20 cellular contexts compared by ENCODE assay signal in the genomic region with DNA sequence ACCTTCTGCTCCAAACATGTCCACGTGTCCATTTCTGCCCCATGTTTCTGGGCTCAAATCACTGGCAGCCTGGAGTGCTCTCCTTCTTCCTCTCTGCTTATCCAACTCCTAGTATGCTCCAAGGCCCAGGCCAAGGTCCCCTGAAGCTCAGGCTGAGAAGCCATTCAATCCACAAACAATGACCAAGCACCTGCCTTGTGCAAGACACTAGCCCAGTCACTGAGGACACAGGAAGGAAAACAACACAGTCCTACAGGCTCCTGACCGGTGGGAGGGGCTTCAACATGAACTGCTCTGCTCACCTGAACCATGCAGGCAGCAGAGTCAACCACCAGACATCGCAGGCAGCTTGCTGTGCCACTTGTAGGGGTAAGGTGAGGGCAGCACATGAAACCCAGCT.
DNase-seq lines count a peak whose midpoint lies in the region; ATAC-seq, FAIRE-seq and TF ChIP-seq lines count a peak whose summit lies in the region.
"Had no signal": no experiment of that assay in that cellular context is flagged by ENCODE, and none has a peak within 500 bp of the region (broad histone marks: within the 10 kb centered on the region; RNA-seq: fewer than 3 reads in every experiment).

No MANE protein-coding gene starts in this region.

- no peak for FAIRE-seq in H1 (lab: Jason Lieb, UNC)

- H3K9me3 ChIP-seq in RWPE2 (ENCODE audit: severe bottlenecking): no peaks in the 10 kb centered on the region
- H3K9me3 ChIP-seq in H1 (ENCODE audit: insufficient read depth in 2 of 2, low read depth in 1 of 2, low read length in 1 of 2): no peaks in the 10 kb centered on the region
- H3K9me3 ChIP-seq in muscle layer of colon (ENCODE audit: low read length): no peaks in the 10 kb centered on the region
- no peaks in the 10 kb centered on the region for H3K9me3 ChIP-seq in stomach smooth muscle (ENCODE audit: control insufficient read depth in 2 of 2, low read length in 2 of 2)
- H3K9me3 ChIP-seq: psoas muscle had no signal

- TF ChIP-seq RAD21 in H1 (IDR thresholded peaks at IDR 0.05 in 1 of 2, conservative IDR thresholded peaks at IDR 0.05 in 1 of 2; ENCODE audit: low read depth in 2 of 2, low read length in 2 of 2): no peak

- POLR2A ChIA-PET in H1 (lab: Charles Lee; ENCODE audit: partially characterized antibody): no interaction called here

- TF ChIP-seq EP300 in H1 (IDR thresholded peaks at IDR 0.05; ENCODE audit: borderline replicate concordance in 1 of 2, low read depth in 2 of 2, low read length in 2 of 2): no peak

- no peaks in the 10 kb centered on the region for H3K79me2 ChIP-seq in H1 (ENCODE audit: control insufficient read depth in 1 of 2, insufficient read depth in 2 of 2, low read length in 2 of 2)

- H3K4me3 ChIP-seq in RWPE2 (ENCODE audit: severe bottlenecking) (no peak overlapping the region), H1 (ENCODE audit: extremely low read depth in 1 of 4, insufficient read depth in 2 of 4, low read depth in 3 of 4, low read length in 4 of 4) (no peak overlapping the region), muscle layer of colon (ENCODE audit: low read depth in 1 of 2, low read length in 2 of 2) (peak overlapping the region in 1 of 2 donors; percentile 32), stomach smooth muscle (ENCODE audit: low read length in 2 of 2) (peak overlapping the region in 1 of 2 donors; percentile 15)
- H3K4me3 ChIP-seq: cardiac muscle cell, psoas muscle had no signal

- H3K4me1 Mint-ChIP-seq in activated T-helper 1 cell treated with anti-CD3 and anti-CD28 coated beads, Interleukin-12 subunit alpha, Interleukin-12 subunit beta, Interleukin-2, Interleukin-4 antibody, amounts not matched to agents 30 ng/mL and 10 ng/mL and 1 ng/mL, durations not matched to agents 14 hours and 24 hours and 36 hours (ENCODE audit: low read depth): peaks cover 5% of the 10 kb centered on the region
- H3K4me1 Mint-ChIP-seq: CD8-positive, alpha-beta memory T cell had no signal

- no peaks in the 10 kb centered on the region for H4K20me1 ChIP-seq in H1 (replicated peaks in 1 of 2; ENCODE audit: control insufficient read depth in 1 of 2, insufficient read depth in 2 of 2, low read length in 2 of 2)

- no peaks in the 10 kb centered on the region for H3K36me3 Mint-ChIP-seq in activated T-helper 1 cell treated with anti-CD3 and anti-CD28 coated beads, Interleukin-12 subunit alpha, Interleukin-12 subunit beta, Interleukin-2, Interleukin-4 antibody, amounts not matched to agents 30 ng/mL and 10 ng/mL and 1 ng/mL, durations not matched to agents 14 hours and 24 hours and 36 hours (ENCODE audit: low read depth)
- H3K36me3 Mint-ChIP-seq: CD8-positive, alpha-beta memory T cell had no signal

- no peak overlapping the region for H3K27ac Mint-ChIP-seq in activated T-helper 1 cell treated with anti-CD3 and anti-CD28 coated beads, Interleukin-12 subunit alpha, Interleukin-12 subunit beta, Interleukin-2, Interleukin-4 antibody, amounts not matched to agents 30 ng/mL and 10 ng/mL and 1 ng/mL, durations not matched to agents 14 hours and 24 hours and 36 hours
- H3K27ac Mint-ChIP-seq: CD8-positive, alpha-beta memory T cell had no signal

- peak overlapping the region; percentile 38 for H4K91ac ChIP-seq in H1 (replicated peaks; ENCODE audit: insufficient read length, low read length)

- H3K18ac ChIP-seq in H1 (ENCODE audit: extremely low read depth, low read length): no peak overlapping the region

- no peak overlapping the region for H4K8ac ChIP-seq in H1 (ENCODE audit: extremely low read depth, insufficient read depth, low read length)

- no peak overlapping the region for H3K4ac ChIP-seq in H1 (replicated peaks; ENCODE audit: insufficient read length, low read depth, low read length)

- no peak overlapping the region for H3K14ac ChIP-seq in H1 (ENCODE audit: insufficient read length)

- H3K23ac ChIP-seq in H1 (ENCODE audit: insufficient read length): no peak overlapping the region

- ATAC-seq in RWPE2 (ENCODE audit: low read depth): no peak

- no peak for TF ChIP-seq POLR2A in H1 (IDR thresholded peaks at IDR 0.05; ENCODE audit: control extremely low read depth in 1 of 2, low read depth in 2 of 2, low read length in 2 of 2)

- H3K9ac ChIP-seq in H1 (replicated peaks in 1 of 4; ENCODE audit: extremely low read depth in 1 of 4, low read depth in 3 of 4, low read length in 3 of 4) (no peak overlapping the region), muscle layer of colon (ENCODE audit: low read length) (no peak overlapping the region), stomach smooth muscle (ENCODE audit: low read length in 2 of 2) (peak overlapping the region in 1 of 2 donors; percentile 29)

- H3K27me3 ChIP-seq in RWPE2 (ENCODE audit: insufficient read depth, poor library complexity, severe bottlenecking) (no peaks in the 10 kb centered on the region), H1 (replicated peaks in 1 of 4; ENCODE audit: control insufficient read depth in 3 of 4, extremely low read depth in 1 of 4, insufficient read depth in 3 of 4, low read length in 3 of 4) (no peaks in the 10 kb centered on the region), muscle layer of colon (ENCODE audit: control insufficient read depth in 1 of 2, insufficient read depth in 2 of 2, low read length in 2 of 2) (no peaks in the 10 kb centered on the region), stomach smooth muscle (ENCODE audit: control insufficient read depth in 1 of 2, insufficient read depth in 2 of 2, low read length in 2 of 2) (no peaks in the 10 kb centered on the region)
- H3K27me3 ChIP-seq: cardiac muscle cell had no signal

- H3K79me1 ChIP-seq in H1 (ENCODE audit: low read depth, low read length): peaks cover 2% of the 10 kb centered on the region; the same call in 1 of the 2 replicates

- H3K4me2 ChIP-seq in H1 (ENCODE audit: insufficient read depth in 1 of 2, low read depth in 2 of 2, low read length in 2 of 2): no peak overlapping the region

- H3K27me3 Mint-ChIP-seq in activated T-helper 1 cell treated with anti-CD3 and anti-CD28 coated beads, Interleukin-12 subunit alpha, Interleukin-12 subunit beta, Interleukin-2, Interleukin-4 antibody, amounts not matched to agents 30 ng/mL and 10 ng/mL and 1 ng/mL, durations not matched to agents 14 hours and 24 hours and 36 hours (ENCODE audit: insufficient read depth): peaks cover 13% of the 10 kb centered on the region

- H2BK12ac ChIP-seq in H1 (ENCODE audit: low read depth, low read length): no peak overlapping the region

- CTCF ChIA-PET in H1 (lab: Charles Lee; ENCODE audit: partially characterized antibody): interaction anchor here (1.2 kb wide), 1 partner anchor 77 kb away, joined by 4 read pairs; no protein-coding TSS in a partner anchor

- H2BK5ac ChIP-seq in H1 (ENCODE audit: low read depth, low read length): no peak overlapping the region

- no peak overlapping the region for H2AFZ ChIP-seq in H1 (ENCODE audit: low read length)

- WGBS in H1 (ENCODE audit: extremely low coverage in 1 of 2, insufficient coverage in 1 of 2, insufficient read length in 1 of 2, insufficient replicate concordance in 2 of 2, low coverage in 1 of 2, low lambda C conversion rate in 2 of 2, missing lambda C conversion rate in 1 of 2), 2 experiments: 95% methylated on average over 3 of the region's 3 CpGs; no CpG with 5 or more reads in 1 of the 2 experiments

- H2AK5ac ChIP-seq in H1 (ENCODE audit: low read depth, low read length): no peak overlapping the region

- no peak overlapping the region for H2BK20ac ChIP-seq in H1 (ENCODE audit: low read length)

- intact Hi-C loops in activated T-helper 1 cell treated with anti-CD3 and anti-CD28 coated beads, Interleukin-12 subunit alpha, Interleukin-12 subunit beta, Interleukin-2, Interleukin-4 antibody, amounts not matched to agents 30 ng/mL and 10 ng/mL and 1 ng/mL, durations not matched to agents 14 hours and 24 hours and 36 hours (cut with micrococcal nuclease): no loop called here

- TF ChIP-seq CTCF in RWPE2 (IDR thresholded peaks at IDR 0.05; ENCODE audit: poor library complexity, severe bottlenecking) (no peak), H1 (IDR thresholded peaks at IDR 0.05; ENCODE audit: control extremely low read depth in 1 of 3, insufficient read depth in 1 of 3, low read depth in 1 of 3, low read length in 3 of 3) (no peak)

- H3K4me1 ChIP-seq in RWPE2 (ENCODE audit: insufficient read depth, poor library complexity, severe bottlenecking) (peaks cover 44% of the 10 kb centered on the region), H1 (replicated peaks in 1 of 4; ENCODE audit: control insufficient read depth in 3 of 4, insufficient read depth in 4 of 4, low read length in 3 of 4) (peaks cover 0 to 5% (median 4%) of the 10 kb centered on the region in 4 experiments; a peak in 2 of 7 replicates), muscle layer of colon (ENCODE audit: insufficient read depth, low read length) (peaks cover 94% of the 10 kb centered on the region), stomach smooth muscle (ENCODE audit: control insufficient read depth, insufficient read depth, low read length) (peaks cover 88% of the 10 kb centered on the region)

- H2BK120ac ChIP-seq in H1 (replicated peaks; ENCODE audit: low read depth, low read length): no peak overlapping the region

- no peak overlapping the region for H4K5ac ChIP-seq in H1 (ENCODE audit: insufficient read length, low read depth, low read length)

- 0 out of 2 replicates have a peak overlapping the region, but pooled peaks have one; percentile 72 for H2BK15ac ChIP-seq in H1 (ENCODE audit: low read length)

- H3K36me3 ChIP-seq in RWPE2 (ENCODE audit: low read depth) (no peaks in the 10 kb centered on the region; the same call in none of the 2 replicates), H1 (ENCODE audit: control insufficient read depth in 2 of 4, insufficient read depth in 4 of 4, low read length in 3 of 4) (no peaks in the 10 kb centered on the region), muscle layer of colon (ENCODE audit: insufficient read depth, low read length) (peaks cover 5% of the 10 kb centered on the region), stomach smooth muscle (ENCODE audit: control insufficient read depth in 2 of 2, insufficient read depth in 2 of 2, low read length in 2 of 2) (no peaks in the 10 kb centered on the region)
- H3K36me3 ChIP-seq: cardiac muscle cell had no signal

- no peak overlapping the region for H3K4me3 Mint-ChIP-seq in activated T-helper 1 cell treated with anti-CD3 and anti-CD28 coated beads, Interleukin-12 subunit alpha, Interleukin-12 subunit beta, Interleukin-2, Interleukin-4 antibody, amounts not matched to agents 30 ng/mL and 10 ng/mL and 1 ng/mL, durations not matched to agents 14 hours and 24 hours and 36 hours
- H3K4me3 Mint-ChIP-seq: CD8-positive, alpha-beta memory T cell; nephron progenitor cell had no signal

- no peaks in the 10 kb centered on the region for H3K23me2 ChIP-seq in H1 (ENCODE audit: low read depth, low read length)

- no peak overlapping the region for H3K56ac ChIP-seq in H1 (replicated peaks; ENCODE audit: insufficient read length, low read depth, low read length)

- DNase-seq in RWPE2 (ENCODE audit: low spot score) (no peak), H1 (ENCODE audit: low read depth in 1 of 2, low spot score in 2 of 2) (no peak), NCI-H82 (lab: John Stamatoyannopoulos, UW) (no peak), NCI-H748 treated with DMSO at 0.1 percent for 48 hours (lab: John Stamatoyannopoulos, UW) (no peak)
- DNase-seq in activated T-helper 1 cell treated with anti-CD3 and anti-CD28 coated beads, Interleukin-12 subunit alpha, Interleukin-12 subunit beta, Interleukin-2, Interleukin-4 antibody, amounts not matched to agents 30 ng/mL and 10 ng/mL and 1 ng/mL, durations not matched to agents 14 hours and 24 hours and 36 hours (ENCODE audit: low spot score): no peak
- DNase-seq: activated CD4-positive, CD25-positive, alpha-beta regulatory T cell treated with anti-CD3 and anti-CD28 coated beads, Interleukin-2, amount 50 U/mL, for 72 hours; activated CD8-positive, alpha-beta memory T cell treated with anti-CD3 and anti-CD28 coated beads for 24 hours; CD8-positive, alpha-beta memory T cell; DND-41; effector CD8-positive, alpha-beta T cell; KG1; mesendoderm; NCI-H2029; NCI-H446 treated with DMSO at 0.1 percent for 48 hours; nephron progenitor cell; psoas muscle; stimulated activated CD4-positive, alpha-beta T cell treated with anti-CD3 and anti-CD28 coated beads, Interleukin-12 subunit alpha, Interleukin-12 subunit beta, amount 100 ng/mL, for 4 hours had no signal

- no peaks in the 10 kb centered on the region for H3K9me3 Mint-ChIP-seq in activated T-helper 1 cell treated with anti-CD3 and anti-CD28 coated beads, Interleukin-12 subunit alpha, Interleukin-12 subunit beta, Interleukin-2, Interleukin-4 antibody, amounts not matched to agents 30 ng/mL and 10 ng/mL and 1 ng/mL, durations not matched to agents 14 hours and 24 hours and 36 hours
- H3K9me3 Mint-ChIP-seq: CD8-positive, alpha-beta memory T cell; nephron progenitor cell had no signal

- peak overlapping the region; percentile 78 for H3K27ac ChIP-seq in RWPE2 (ENCODE audit: poor library complexity, severe bottlenecking)
- no peak overlapping the region for H3K27ac ChIP-seq in H1 (ENCODE audit: low read depth, low read length)
- peak overlapping the region; percentile 77 for H3K27ac ChIP-seq in muscle layer of colon (ENCODE audit: low read depth, low read length)
- peak overlapping the region; percentile 91 for H3K27ac ChIP-seq in stomach smooth muscle (ENCODE audit: low read length)
- H3K27ac ChIP-seq: cardiac muscle cell, psoas muscle had no signal
